In genomic region chr6:167704396-167704801, GRCh38 we compare ENCODE assay signal across 16 cellular contexts.
DNase-seq lines count a peak whose midpoint lies in the region; TF ChIP-seq lines count a peak whose summit lies in the region.
"Had no signal": no experiment of that assay in that cellular context is flagged by ENCODE, and none has a peak within 500 bp of the region (broad histone marks: within the 10 kb centered on the region; RNA-seq: fewer than 3 reads in every experiment).

No MANE protein-coding gene starts in this region.

- no peaks in the 10 kb centered on the region for H3K23me2 ChIP-seq in H9 (ENCODE audit: insufficient read length, low read depth, low read length, poor library complexity, severe bottlenecking)

- H2AK5ac ChIP-seq in H9 (ENCODE audit: insufficient read length, low read length), result no peak overlapping the region

- no peak overlapping the region for H2BK20ac ChIP-seq in H9 (ENCODE audit: low read depth, low read length, poor library complexity, severe bottlenecking)

- H3K14ac ChIP-seq in H9 (ENCODE audit: insufficient read depth, low read length), result no peak overlapping the region

- whole genome bisulfite sequencing in H9 (ENCODE audit: extremely low coverage, insufficient read length, low lambda C conversion rate), result no CpG with 5 or more reads among the region's 12 CpGs
- WGBS in endodermal cell (ENCODE audit: insufficient coverage in 1 of 2, insufficient read length in 1 of 2), 2 experiments, result 87 to 94% methylated on average over 4 to 12 of the region's 12 CpGs

- H3K18ac ChIP-seq in H9 (ENCODE audit: insufficient read length, low read depth, low read length), result no peak overlapping the region

- no peak overlapping the region for H3T11ph ChIP-seq in H9 (ENCODE audit: low read length)

- H2BK12ac ChIP-seq in H9 (ENCODE audit: insufficient read length, low read depth, low read length), result no peak overlapping the region

- no peak overlapping the region for H3K56ac ChIP-seq in H9 (ENCODE audit: insufficient read length, low read depth, low read length)

- H3K4me3 ChIP-seq in BLaER1 treated with 17β-estradiol and CSF1 and Interleukin-3, amounts not matched to agents 10 nM and 100 nM, result no peak overlapping the region
- H3K4me3 ChIP-seq in endodermal cell (ENCODE audit: low read length), result no peak overlapping the region
- H3K4me3 ChIP-seq: HAP-1 had no signal

- H4K8ac ChIP-seq in H9 (replicated peaks; ENCODE audit: insufficient read length, low read depth, low read length), result no peak overlapping the region

- no peak overlapping the region for H2BK15ac ChIP-seq in H9 (ENCODE audit: low read depth, low read length)

- H3K27ac ChIP-seq in BLaER1 treated with 17β-estradiol and CSF1 and Interleukin-3, amounts not matched to agents 10 nM and 100 nM, result no peak overlapping the region
- H3K27ac ChIP-seq in H9 (ENCODE audit: insufficient read length, low read depth, low read length) (no peak overlapping the region), endodermal cell (ENCODE audit: low read depth, low read length) (no peak overlapping the region)

- no peak overlapping the region for H3K9ac ChIP-seq in BLaER1 treated with 17β-estradiol and CSF1 and Interleukin-3, amounts not matched to agents 10 nM and 100 nM
- H3K9ac ChIP-seq in H9 (ENCODE audit: extremely low read depth, insufficient read length, low read length) (no peak overlapping the region), endodermal cell (ENCODE audit: extremely low read depth, low read length, poor library complexity, severe bottlenecking) (no peak overlapping the region)

- H3K27ac Mint-ChIP-seq in H9 (no peak overlapping the region), endodermal cell (no peak overlapping the region), osteocyte (ENCODE audit: unreplicated experiment) (no peak overlapping the region)
- H3K27ac Mint-ChIP-seq: CD14-positive monocyte had no signal

- DNase-seq in H9 (peak; percentile 20), endodermal cell (peak; percentile 47), osteocyte (ENCODE audit: extremely low spot score, unreplicated experiment) (peak; percentile 73), NCI-H69 (lab: John Stamatoyannopoulos, UW) (no peak), NCI-H2107 (lab: John Stamatoyannopoulos, UW) (no peak), midbrain (lab: John Stamatoyannopoulos, UW) (no peak)
- DNase-seq: ACHN, NCI-H1694 treated with DMSO at 0.1 percent for 48 hours, NCI-H2227 treated with DMSO at 0.1 percent for 48 hours, NCI-H524, PC-3, RPMI8226, SHP77 treated with DMSO at 0.1 percent for 48 hours had no signal

- no peak overlapping the region for H3K4ac ChIP-seq in H9 (ENCODE audit: low read depth, low read length)

- peaks cover 2% of the 10 kb centered on the region; the same call in 1 of the 2 replicates for H3K27me3 Mint-ChIP-seq in H9 (ENCODE audit: low read depth)
- no peaks in the 10 kb centered on the region for H3K27me3 Mint-ChIP-seq in endodermal cell (ENCODE audit: insufficient read depth)
- no peaks in the 10 kb centered on the region for H3K27me3 Mint-ChIP-seq in osteocyte (ENCODE audit: unreplicated experiment)

- peaks cover 42 to 80% (median 68%) of the 10 kb centered on the region in 10 experiments for H3K4me1 ChIP-seq in BLaER1 treated with 17β-estradiol and CSF1 and Interleukin-3, amounts not matched to agents 10 nM and 100 nM
- H3K4me1 ChIP-seq in H9 (ENCODE audit: insufficient read depth, low read length), result no peaks in the 10 kb centered on the region
- H3K4me1 ChIP-seq in endodermal cell (ENCODE audit: control insufficient read depth, insufficient read depth, low read length), result peaks cover 3% of the 10 kb centered on the region
- H3K4me1 ChIP-seq: HAP-1 had no signal

- peaks cover 14 to 50% (median 43%) of the 10 kb centered on the region in 11 experiments; a peak in 20 of 22 replicates for H3K27me3 ChIP-seq in BLaER1 treated with 17β-estradiol and CSF1 and Interleukin-3, amounts not matched to agents 10 nM and 100 nM
- H3K27me3 ChIP-seq in H9 (ENCODE audit: insufficient read depth, low read length), result no peaks in the 10 kb centered on the region
- no peaks in the 10 kb centered on the region for H3K27me3 ChIP-seq in endodermal cell (ENCODE audit: control insufficient read depth, insufficient read depth, low read length, poor library complexity, severe bottlenecking)

- H3K79me1 ChIP-seq in H9 (ENCODE audit: insufficient read depth, low read depth, low read length, poor library complexity, severe bottlenecking), result no peaks in the 10 kb centered on the region

- H3K4me1 Mint-ChIP-seq in H9, result peaks cover 12 to 16% of the 10 kb centered on the region in 2 experiments
- H3K4me1 Mint-ChIP-seq in endodermal cell, result peaks cover 9% of the 10 kb centered on the region
- peaks cover 18% of the 10 kb centered on the region for H3K4me1 Mint-ChIP-seq in osteocyte (ENCODE audit: unreplicated experiment)

- no peaks in the 10 kb centered on the region for H3K36me3 ChIP-seq in BLaER1 treated with 17β-estradiol and CSF1 and Interleukin-3, amounts not matched to agents 10 nM and 100 nM
- H3K36me3 ChIP-seq in endodermal cell (ENCODE audit: control insufficient read depth, insufficient read depth, low read length), result no peaks in the 10 kb centered on the region
- H3K36me3 ChIP-seq: HAP-1 had no signal

- H2BK120ac ChIP-seq in H9 (ENCODE audit: low read depth, low read length, poor library complexity, severe bottlenecking), result no peak overlapping the region

- H3K9me3 ChIP-seq in BLaER1 treated with 17β-estradiol and CSF1 and Interleukin-3, amounts not matched to agents 10 nM and 100 nM (replicated peaks in 1 of 11), result no peaks in the 10 kb centered on the region
- H3K9me3 ChIP-seq in H9 (ENCODE audit: control insufficient read depth, low read depth, low read length), result no peaks in the 10 kb centered on the region
- no peaks in the 10 kb centered on the region for H3K9me3 ChIP-seq in endodermal cell (ENCODE audit: control insufficient read depth, low read length)
- H3K9me3 ChIP-seq: HAP-1 had no signal

- H4K5ac ChIP-seq in H9 (ENCODE audit: insufficient read length, low read depth, low read length), result no peak overlapping the region

- H2BK5ac ChIP-seq in H9 (ENCODE audit: insufficient read length, low read length), result no peak overlapping the region

- TF ChIP-seq CTCF in H9 (conservative IDR thresholded peaks at IDR 0.05) (no peak), endodermal cell (conservative IDR thresholded peaks at IDR 0.05) (no peak), osteocyte (IDR thresholded peaks at IDR 0.05) (no peak)

- no peak overlapping the region for H4K91ac ChIP-seq in H9 (ENCODE audit: insufficient read length, low read depth, low read length)

- no peak overlapping the region for H2AFZ ChIP-seq in H9 (ENCODE audit: low read length)

- H3K9me3 Mint-ChIP-seq in H9, result no peaks in the 10 kb centered on the region
- no peaks in the 10 kb centered on the region for H3K9me3 Mint-ChIP-seq in endodermal cell
- H3K9me3 Mint-ChIP-seq in osteocyte (ENCODE audit: unreplicated experiment), result no peaks in the 10 kb centered on the region

- H3K4me2 ChIP-seq in BLaER1 treated with 17β-estradiol and CSF1 and Interleukin-3, amounts not matched to agents 10 nM and 100 nM, result peak overlapping the region in 10 of 11 experiments; percentile 57 to 88 (median 76); a peak in 17 of 22 replicates
- no peak overlapping the region for H3K4me2 ChIP-seq in H9 (ENCODE audit: insufficient read depth, insufficient read length, low read length)

- H3K36me3 Mint-ChIP-seq in H9 (ENCODE audit: insufficient read depth in 1 of 3, low read depth in 3 of 3) (no peaks in the 10 kb centered on the region), endodermal cell (ENCODE audit: low read depth) (no peaks in the 10 kb centered on the region), osteocyte (ENCODE audit: unreplicated experiment) (no peaks in the 10 kb centered on the region)
- H3K36me3 Mint-ChIP-seq: CD14-positive monocyte had no signal

- no peaks in the 10 kb centered on the region; a peak in 1 of 22 replicates for H4K20me1 ChIP-seq in BLaER1 treated with 17β-estradiol and CSF1 and Interleukin-3, amounts not matched to agents 10 nM and 100 nM
- H4K20me1 ChIP-seq in H9 (ENCODE audit: control insufficient read depth, insufficient read depth, insufficient read length), result no peaks in the 10 kb centered on the region

- H3K79me2 ChIP-seq in H9 (ENCODE audit: insufficient read depth, low read length), result no peaks in the 10 kb centered on the region

- H3K23ac ChIP-seq in H9 (ENCODE audit: insufficient read length, low read depth, low read length), result no peak overlapping the region

- H3K4me3 Mint-ChIP-seq in H9, result no peak overlapping the region
- H3K4me3 Mint-ChIP-seq in endodermal cell, result no peak overlapping the region
- no peak overlapping the region for H3K4me3 Mint-ChIP-seq in osteocyte (ENCODE audit: unreplicated experiment)

Comparison
In these comparisons a context has a peak if more than half of its experiments do, and no peak if none do; other contexts are left out.
1. DNase-seq: peak in H9 (single experiment), endodermal cell (single experiment) and osteocyte (single experiment); none in NCI-H69 (single experiment), NCI-H2107 (single experiment) and midbrain (single experiment).